In genomic region chr12:123398918-123399617, GRCh38 we compare ENCODE assay signal across 10 cellular contexts. TPM values are rescaled to one million over a fixed set of nuclear protein-coding genes. Genes with fewer than 3 reads are reported as not detected.
A peak's percentile ranks its signal among the peaks of the same experiment; 100 is the strongest.
DNase-seq lines count a peak whose midpoint lies in the region; ATAC-seq and TF ChIP-seq lines count a peak whose summit lies in the region.
"Had no signal": no experiment of that assay in that cellular context is flagged by ENCODE, and none has a peak within 500 bp of the region (broad histone marks: within the 10 kb centered on the region; RNA-seq: fewer than 3 reads in every experiment).

No MANE protein-coding gene starts in this region.

- no peaks in the 10 kb centered on the region for H3K27me3 Mint-ChIP-seq in natural killer cell treated with Interleukin-12 subunit alpha and Interleukin-12 subunit beta and Interleukin-15 and Interleukin-18, amount 100 ng/mL, for 72 hours
- H3K27me3 Mint-ChIP-seq in natural killer cell (ENCODE audit: low read depth in 2 of 2): no peaks in the 10 kb centered on the region
- H3K27me3 Mint-ChIP-seq: brain had no signal

- TF ChIP-seq CTCF in natural killer cell (IDR thresholded peaks at IDR 0.05) (no peak), fibroblast of the aortic adventitia (IDR thresholded peaks at IDR 0.05; ENCODE audit: insufficient read depth, low read length) (no peak)

- no peaks in the 10 kb centered on the region for H3K9me3 Mint-ChIP-seq in natural killer cell treated with Interleukin-12 subunit alpha and Interleukin-12 subunit beta and Interleukin-15 and Interleukin-18, amount 100 ng/mL, for 72 hours
- no peaks in the 10 kb centered on the region for H3K9me3 Mint-ChIP-seq in natural killer cell
- H3K9me3 Mint-ChIP-seq: brain had no signal

- peaks cover 10 to 16% of the 10 kb centered on the region in 2 donors for H3K4me1 Mint-ChIP-seq in natural killer cell treated with Interleukin-12 subunit alpha and Interleukin-12 subunit beta and Interleukin-15 and Interleukin-18, amount 100 ng/mL, for 72 hours (ENCODE audit: low read depth in 2 of 2)
- H3K4me1 Mint-ChIP-seq in natural killer cell: peaks cover 7 to 11% of the 10 kb centered on the region in 2 donors
- H3K4me1 Mint-ChIP-seq: brain had no signal

- no peak overlapping the region for H3K27ac Mint-ChIP-seq in natural killer cell treated with Interleukin-12 subunit alpha and Interleukin-12 subunit beta and Interleukin-15 and Interleukin-18, amount 100 ng/mL, for 72 hours
- peak overlapping the region in 1 of 2 donors; percentile 19 for H3K27ac Mint-ChIP-seq in natural killer cell

- no peak for DNase-seq in natural killer cell treated with Interleukin-12 subunit alpha and Interleukin-12 subunit beta and Interleukin-15 and Interleukin-18, amount 100 ng/mL, for 72 hours (ENCODE audit: low spot score)
- DNase-seq in natural killer cell: no peak
- DNase-seq in fibroblast of the aortic adventitia (ENCODE audit: low read depth): no peak
- DNase-seq in occipital lobe (lab: John Stamatoyannopoulos, UW): peak; percentile 40
- no peak for DNase-seq in GM19238 (ENCODE audit: insufficient read length, low spot score)
- DNase-seq in NCI-H510A (lab: John Stamatoyannopoulos, UW): no peak
- DNase-seq in SKM-1 (lab: John Stamatoyannopoulos, UW; ENCODE audit: unreplicated experiment): no peak
- DNase-seq: NCI-H187 had no signal

- intact Hi-C loops in natural killer cell (cut with micrococcal nuclease): no loop called here

- H3K4me3 ChIP-seq in fibroblast of the aortic adventitia (ENCODE audit: low read depth, low read length): peak overlapping the region; percentile 17

- no peak overlapping the region for H3K4me3 Mint-ChIP-seq in natural killer cell treated with Interleukin-12 subunit alpha and Interleukin-12 subunit beta and Interleukin-15 and Interleukin-18, amount 100 ng/mL, for 72 hours
- no peak overlapping the region for H3K4me3 Mint-ChIP-seq in natural killer cell
- H3K4me3 Mint-ChIP-seq: brain had no signal

- ATAC-seq in natural killer cell treated with Interleukin-12 subunit alpha and Interleukin-12 subunit beta and Interleukin-15 and Interleukin-18, amount 100 ng/mL, for 72 hours: peak; percentile 20 to 41
- ATAC-seq in natural killer cell: no peak
- ATAC-seq in HG03175 (IDR thresholded peaks at IDR 0.05; ENCODE audit: unreplicated experiment): no peak

- H3K36me3 Mint-ChIP-seq in natural killer cell treated with Interleukin-12 subunit alpha and Interleukin-12 subunit beta and Interleukin-15 and Interleukin-18, amount 100 ng/mL, for 72 hours: peaks cover 6% of the 10 kb centered on the region
- peaks cover 7% of the 10 kb centered on the region for H3K36me3 Mint-ChIP-seq in natural killer cell

RNA-seq across cellular contexts. Expression of gene KMT5A, which starts 15.1 kb away (rescaled TPM):
- 10 to 100 TPM; 67.2 to 95.6 TPM for total RNA-seq in natural killer cell treated with Interleukin-12 subunit alpha and Interleukin-12 subunit beta and Interleukin-15 and Interleukin-18, amount 100 ng/mL, for 72 hours
- 10 to 100 TPM; 24.9 to 50.2 (median 48.7) TPM for total RNA-seq in natural killer cell
- 46.5 and 63.1 TPM in 2 replicates for total RNA-seq in fibroblast of the aortic adventitia (ENCODE audit: low replicate concordance)
- 31.5 TPM for total RNA-seq in occipital lobe

RNA-seq across cellular contexts. Expression of gene SBNO1, which starts 34.4 kb away (rescaled TPM):
- total RNA-seq in natural killer cell treated with Interleukin-12 subunit alpha and Interleukin-12 subunit beta and Interleukin-15 and Interleukin-18, amount 100 ng/mL, for 72 hours: 10 to 100 TPM; 44.8 to 49.0 TPM
- total RNA-seq in natural killer cell (10 to 100 TPM; 30.7 to 40.3 (median 34.3) TPM), fibroblast of the aortic adventitia (ENCODE audit: low replicate concordance) (38.6 and 70.6 TPM in 2 replicates), occipital lobe (48.4 TPM)

RNA-seq across cellular contexts. Expression of gene RILPL2, which starts 37.4 kb away (rescaled TPM):
- 10 to 100 TPM in 1 of 2 donors, 1 to 10 TPM in 1; 9.7 to 12.2 TPM for total RNA-seq in natural killer cell treated with Interleukin-12 subunit alpha and Interleukin-12 subunit beta and Interleukin-15 and Interleukin-18, amount 100 ng/mL, for 72 hours
- 1 to 10 TPM; 3.6 to 5.5 (median 4.4) TPM for total RNA-seq in natural killer cell
- 3.6 and 7.4 TPM in 2 replicates for total RNA-seq in fibroblast of the aortic adventitia (ENCODE audit: low replicate concordance)
- total RNA-seq in occipital lobe: 0.78 TPM

RNA-seq across cellular contexts. Expression of gene SNRNP35, which starts 58.9 kb away (rescaled TPM):
- 10 to 100 TPM; 27.3 to 36.9 TPM for total RNA-seq in natural killer cell treated with Interleukin-12 subunit alpha and Interleukin-12 subunit beta and Interleukin-15 and Interleukin-18, amount 100 ng/mL, for 72 hours
- total RNA-seq in natural killer cell: 10 to 100 TPM; 25.6 to 34.8 (median 28.7) TPM
- 15.7 and 37.7 TPM in 2 replicates for total RNA-seq in fibroblast of the aortic adventitia (ENCODE audit: low replicate concordance)
- 25.4 TPM for total RNA-seq in occipital lobe

Comparison
In these comparisons a context has a peak if more than half of its experiments do, and no peak if none do; other contexts are left out.
1. ATAC-seq: peak in natural killer cell treated with Interleukin-12 subunit alpha and Interleukin-12 subunit beta and Interleukin-15 and Interleukin-18, amount 100 ng/mL, for 72 hours (2 of 2); none in natural killer cell (0 of 3) and HG03175 (single experiment).